Comparison of ENCODE assay signal across 1 cellular context in the genomic region with DNA sequence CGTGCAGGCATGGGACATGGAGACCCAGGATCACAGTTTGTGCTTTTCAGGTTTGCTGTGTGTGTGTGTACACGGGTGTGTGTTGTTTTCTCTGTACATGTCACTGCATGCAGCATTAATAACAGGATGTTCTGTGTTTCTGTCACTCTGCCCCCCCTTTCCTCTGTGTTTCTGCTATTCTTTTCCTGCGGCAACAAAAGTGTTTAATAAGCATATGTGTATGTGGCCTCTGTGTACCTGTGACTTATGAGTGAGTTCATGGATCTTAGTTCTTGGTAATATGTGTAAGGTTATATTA.
TF ChIP-seq lines count a peak whose summit lies in the region.

No MANE protein-coding gene starts in this region.

TF ChIP-seq in A549, 52 proteins besides CTCF, POLR2A, EP300 and RAD21 (continued from another document):
- TF ChIP-seq, protein P1, sequence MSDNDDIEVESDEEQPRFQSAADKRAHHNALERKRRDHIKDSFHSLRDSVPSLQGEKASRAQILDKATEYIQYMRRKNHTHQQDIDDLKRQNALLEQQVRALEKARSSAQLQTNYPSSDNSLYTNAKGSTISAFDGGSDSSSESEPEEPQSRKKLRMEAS (IDR thresholded peaks at IDR 0.05), result no peak
- no peak for TF ChIP-seq EHMT2 (IDR thresholded peaks at IDR 0.05; ENCODE audit: low read depth)
- TF ChIP-seq, protein P2, sequence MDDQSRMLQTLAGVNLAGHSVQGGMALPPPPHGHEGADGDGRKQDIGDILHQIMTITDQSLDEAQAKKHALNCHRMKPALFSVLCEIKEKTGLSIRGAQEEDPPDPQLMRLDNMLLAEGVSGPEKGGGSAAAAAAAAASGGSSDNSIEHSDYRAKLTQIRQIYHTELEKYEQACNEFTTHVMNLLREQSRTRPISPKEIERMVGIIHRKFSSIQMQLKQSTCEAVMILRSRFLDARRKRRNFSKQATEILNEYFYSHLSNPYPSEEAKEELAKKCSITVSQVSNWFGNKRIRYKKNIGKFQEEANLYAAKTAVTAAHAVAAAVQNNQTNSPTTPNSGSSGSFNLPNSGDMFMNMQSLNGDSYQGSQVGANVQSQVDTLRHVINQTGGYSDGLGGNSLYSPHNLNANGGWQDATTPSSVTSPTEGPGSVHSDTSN (IDR thresholded peaks at IDR 0.05), result no peak
- TF ChIP-seq NPAS2 (CRISPR knock-in tag; IDR thresholded peaks at IDR 0.05; ENCODE audit: borderline replicate concordance), result no peak
- TF ChIP-seq, protein P3, sequence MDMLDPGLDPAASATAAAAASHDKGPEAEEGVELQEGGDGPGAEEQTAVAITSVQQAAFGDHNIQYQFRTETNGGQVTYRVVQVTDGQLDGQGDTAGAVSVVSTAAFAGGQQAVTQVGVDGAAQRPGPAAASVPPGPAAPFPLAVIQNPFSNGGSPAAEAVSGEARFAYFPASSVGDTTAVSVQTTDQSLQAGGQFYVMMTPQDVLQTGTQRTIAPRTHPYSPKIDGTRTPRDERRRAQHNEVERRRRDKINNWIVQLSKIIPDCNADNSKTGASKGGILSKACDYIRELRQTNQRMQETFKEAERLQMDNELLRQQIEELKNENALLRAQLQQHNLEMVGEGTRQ (IDR thresholded peaks at IDR 0.05), result no peak
- TF ChIP-seq BHLHE40 (IDR thresholded peaks at IDR 0.05; ENCODE audit: low read depth, low read length), result no peak
- TF ChIP-seq JUN (IDR thresholded peaks at IDR 0.05), result no peak
- TF ChIP-seq, protein P4, sequence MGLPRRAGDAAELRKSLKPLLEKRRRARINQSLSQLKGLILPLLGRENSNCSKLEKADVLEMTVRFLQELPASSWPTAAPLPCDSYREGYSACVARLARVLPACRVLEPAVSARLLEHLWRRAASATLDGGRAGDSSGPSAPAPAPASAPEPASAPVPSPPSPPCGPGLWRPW (IDR thresholded peaks at IDR 0.05), result no peak
- TF ChIP-seq HOXA7 (CRISPR knock-in tag; IDR thresholded peaks at IDR 0.05), result no peak
- TF ChIP-seq KDM5A (IDR thresholded peaks at IDR 0.05), result no peak
- no peak for TF ChIP-seq ZNF302 (CRISPR knock-in tag; IDR thresholded peaks at IDR 0.05)
- TF ChIP-seq NR3C1 (IDR thresholded peaks at IDR 0.05), result no peak
- no peak for TF ChIP-seq TFCP2L1 (CRISPR knock-in tag; IDR thresholded peaks at IDR 0.05)
- TF ChIP-seq RCOR1 (IDR thresholded peaks at IDR 0.05; ENCODE audit: low read depth, low read length), result no peak
